1 cellular context compared by ENCODE assay signal in genomic region chr3:122797291-122797690, GRCh38.
TF ChIP-seq lines count a peak whose summit lies in the region.

No MANE protein-coding gene starts in this region.

TF ChIP-seq in WTC11, 78 proteins besides CTCF, POLR2A, EP300 and RAD21 (continued from another document):
- no peak for TF ChIP-seq STAT6 (CRISPR knock-in tag; conservative IDR thresholded peaks at IDR 0.05; ENCODE audit: low read depth)
- TF ChIP-seq TCF7 (CRISPR knock-in tag; IDR thresholded peaks at IDR 0.05; ENCODE audit: low read depth) = no peak
- no peak for TF ChIP-seq GTF2I (CRISPR knock-in tag; conservative IDR thresholded peaks at IDR 0.05)
- no peak for TF ChIP-seq TP53 (CRISPR knock-in tag; IDR thresholded peaks at IDR 0.05)
- no peak for TF ChIP-seq AR (CRISPR knock-in tag; IDR thresholded peaks at IDR 0.05)
- no peak for TF ChIP-seq PREB (CRISPR knock-in tag; IDR thresholded peaks at IDR 0.05; ENCODE audit: borderline replicate concordance)
- no peak for TF ChIP-seq NFYB (CRISPR knock-in tag; conservative IDR thresholded peaks at IDR 0.05; ENCODE audit: low read depth)
- no peak for TF ChIP-seq E2F5 (CRISPR knock-in tag; IDR thresholded peaks at IDR 0.05)
- no peak for TF ChIP-seq ZSCAN18 (CRISPR knock-in tag; IDR thresholded peaks at IDR 0.05)
- TF ChIP-seq ZNF138 (CRISPR knock-in tag; conservative IDR thresholded peaks at IDR 0.05) = no peak
